24 cellular contexts compared by ENCODE assay signal in the genomic region with DNA sequence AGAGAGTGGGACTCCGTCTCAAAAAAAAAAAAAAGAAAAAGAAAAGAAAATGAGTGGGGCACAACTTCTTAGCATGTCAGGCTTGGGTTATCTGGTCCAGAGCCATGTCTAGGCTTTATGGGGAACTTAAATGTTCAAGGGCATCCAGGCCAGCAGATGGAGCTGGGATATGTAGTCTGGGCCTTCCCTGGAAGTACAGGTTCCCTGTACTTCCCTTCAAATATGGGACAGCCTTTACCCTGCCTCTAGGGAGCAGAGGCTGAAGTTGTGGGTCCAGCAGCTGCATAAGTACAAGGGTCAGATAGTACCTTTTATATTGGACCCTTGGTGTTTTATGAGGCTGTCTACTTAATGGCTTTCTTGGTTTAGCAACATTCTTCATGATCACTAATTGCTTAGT. TPM values are rescaled to one million over a fixed set of nuclear protein-coding genes. Genes with fewer than 3 reads are reported as not detected.
A peak's percentile ranks its signal among the peaks of the same experiment; 100 is the strongest.
DNase-seq lines count a peak whose midpoint lies in the region; ATAC-seq and TF ChIP-seq lines count a peak whose summit lies in the region.
"Had no signal": no experiment of that assay in that cellular context is flagged by ENCODE, and none has a peak within 500 bp of the region (broad histone marks: within the 10 kb centered on the region; RNA-seq: fewer than 3 reads in every experiment).

No MANE protein-coding gene starts in this region.

- TF ChIP-seq CTCF in BE2C (IDR thresholded peaks at IDR 0.05; ENCODE audit: low read depth, low read length), result peak; percentile 18; the same call in 1 of the 2 replicates
- TF ChIP-seq CTCF in Panc1 (IDR thresholded peaks at IDR 0.05), result peak; percentile 40
- peak; percentile 37 for TF ChIP-seq CTCF in foreskin keratinocyte (conservative IDR thresholded peaks at IDR 0.05)
- TF ChIP-seq CTCF in gastrocnemius medialis (IDR thresholded peaks at IDR 0.05 in 4 of 5, conservative IDR thresholded peaks at IDR 0.05 in 1 of 5), result no peak

- peaks cover 89% of the 10 kb centered on the region for H3K36me3 ChIP-seq in BE2C
- H3K36me3 ChIP-seq in Panc1 (ENCODE audit: control insufficient read depth, insufficient read depth, low read length), result peaks cover 58% of the 10 kb centered on the region
- H3K36me3 ChIP-seq in gastrocnemius medialis, result peaks cover 0 to 89% of the 10 kb centered on the region in 2 donors

- no peaks in the 10 kb centered on the region for H3K9me3 ChIP-seq in BE2C
- H3K9me3 ChIP-seq in Panc1 (ENCODE audit: control insufficient read depth, insufficient read depth, low read depth, low read length), result no peaks in the 10 kb centered on the region
- no peaks in the 10 kb centered on the region for H3K9me3 ChIP-seq in gastrocnemius medialis
- H3K9me3 ChIP-seq: esophagus squamous epithelium, thoracic aorta had no signal

- H3K4me3 ChIP-seq in BE2C (ENCODE audit: low read depth, low read length), result no peak overlapping the region
- no peak overlapping the region for H3K4me3 ChIP-seq in Panc1 (ENCODE audit: low read depth in 2 of 2, low read length in 2 of 2)
- H3K4me3 ChIP-seq in gastrocnemius medialis, result no peak overlapping the region
- H3K4me3 ChIP-seq: cardiac muscle cell, coronary artery, esophagus squamous epithelium, GM23338, thoracic aorta had no signal

- POLR2A ChIA-PET in Panc1 (lab: Charles Lee), result interaction anchor here (0.7 kb wide), 1 partner anchor 11 kb away, joined by 3 read pairs; no protein-coding TSS in a partner anchor

- H3K4me1 ChIP-seq in BE2C, result no peaks in the 10 kb centered on the region
- H3K4me1 ChIP-seq in Panc1 (ENCODE audit: control insufficient read depth, insufficient read depth, low read length), result peaks cover 14% of the 10 kb centered on the region
- H3K4me1 ChIP-seq in foreskin keratinocyte, result peaks cover 26% of the 10 kb centered on the region
- no peaks in the 10 kb centered on the region for H3K4me1 ChIP-seq in gastrocnemius medialis

- H3K27me3 ChIP-seq in BE2C (no peaks in the 10 kb centered on the region), Panc1 (ENCODE audit: control insufficient read depth, insufficient read depth, low read length) (no peaks in the 10 kb centered on the region), foreskin keratinocyte (no peaks in the 10 kb centered on the region), gastrocnemius medialis (no peaks in the 10 kb centered on the region)
- H3K27me3 ChIP-seq: cardiac muscle cell, esophagus squamous epithelium had no signal

- intact Hi-C loops in Panc1 (cut with micrococcal nuclease; ENCODE audit: unreplicated experiment) (loop anchor here (10.0 kb wide), 1 partner anchor 75 kb away; a partner anchor contains a TSS), gastrocnemius medialis (cut with DNase I; ENCODE audit: low total_unique reads) (no loop called here)

- ATAC-seq in Panc1, result peak; percentile 71
- no peak for ATAC-seq in foreskin keratinocyte
- ATAC-seq in GM19452 (IDR thresholded peaks at IDR 0.05; ENCODE audit: unreplicated experiment), result no peak
- ATAC-seq in gastrocnemius medialis, result no peak
- ATAC-seq: effector memory CD8-positive, alpha-beta T cell; GM23338; natural killer cell treated with Interleukin-12 subunit alpha and Interleukin-12 subunit beta and Interleukin-15 and Interleukin-18, amount 100 ng/mL, for 72 hours; Right ventricle myocardium inferior; stimulated activated naive B cell treated with anti-CD40 and anti-IgM and Interleukin-4, amounts not matched to agents 10 μg/mL and 1 μg/mL and 100 μg/mL, for 72 hours had no signal

- H3K27ac ChIP-seq in Panc1 (ENCODE audit: low read length) (0 out of 2 replicates have a peak overlapping the region, but pooled peaks have one; percentile 60), foreskin keratinocyte (no peak overlapping the region), gastrocnemius medialis (no peak overlapping the region)
- H3K27ac ChIP-seq: cardiac muscle cell, coronary artery, thoracic aorta had no signal

- BruUV-seq in Panc1 (replicated peaks; lab: Mats Ljungman, UMichigan), result no TSS peak

- DNase-seq in BE2C (no peak), EH (ENCODE audit: low read depth) (peak; percentile 20), Panc1 (ENCODE audit: low read depth, low spot score) (no peak), foreskin keratinocyte (peak in 1 of 2 donors; percentile 4), AG20443 (ENCODE audit: low spot score) (no peak), gastrocnemius medialis (no peak)
- DNase-seq: AML-193; anterior cingulate cortex; DMS79 treated with DMSO at 0.1 percent for 48 hours; effector memory CD8-positive, alpha-beta T cell; esophagus squamous epithelium; islet precursor cell; NCI-H1092; NCI-H1930; NCI-H2227 treated with DMSO at 0.1 percent for 48 hours; retina; stimulated activated naive B cell treated with anti-CD40 and anti-IgM and Interleukin-4, amounts not matched to agents 10 μg/mL and 1 μg/mL and 100 μg/mL, for 72 hours had no signal

- TF ChIP-seq POLR2A in gastrocnemius medialis (IDR thresholded peaks at IDR 0.05), result no peak

- CTCF ChIA-PET in Panc1 (lab: Charles Lee), result interaction anchor here (0.6 kb wide), 1 partner anchor 53 kb away, joined by 6 read pairs; no protein-coding TSS in a partner anchor

- in situ Hi-C loops in Panc1 (cut with HindIII; ENCODE audit: low pct_unique_long_range_greater_than_20kb, low sequenced_read_pairs), result no loop called here
- in situ Hi-C loops in gastrocnemius medialis (cut with MboI; ENCODE audit: low sequenced_read_pairs in 4 of 4), result no loop called here

RNA-seq across cellular contexts. Expression of a gene that starts 42.1 kb away (rescaled TPM):
- polyA plus RNA-seq in BE2C (2012; ENCODE audit: insufficient read depth, insufficient read length, low read depth), result 71.4 TPM
- 86.6 TPM for total RNA-seq in Panc1 (2021; ENCODE audit: unreplicated experiment)
- 51.7 TPM for polyA plus RNA-seq in Panc1 (2012; ENCODE audit: insufficient read length)
- total RNA-seq in foreskin keratinocyte, result 42.7 and 48.8 TPM in 2 replicates
- 19.6 and 20.7 TPM in 2 replicates for polyA plus RNA-seq in foreskin keratinocyte
- total RNA-seq in gastrocnemius medialis, result 10 to 100 TPM; 14.0 to 20.7 (median 14.7) TPM

RNA-seq across cellular contexts. Expression of a gene that starts 46.9 kb away (rescaled TPM):
- 156 TPM for polyA plus RNA-seq in BE2C (2012; ENCODE audit: insufficient read depth, insufficient read length, low read depth)
- 113 TPM for total RNA-seq in Panc1 (2021; ENCODE audit: unreplicated experiment)
- 100 TPM for polyA plus RNA-seq in Panc1 (2012; ENCODE audit: insufficient read length)
- 12.5 and 15.3 TPM in 2 replicates for total RNA-seq in foreskin keratinocyte
- 12.1 and 12.7 TPM in 2 replicates for polyA plus RNA-seq in foreskin keratinocyte
- total RNA-seq in gastrocnemius medialis, result 1 to 10 TPM; 4.1 to 7.0 (median 6.7) TPM

RNA-seq across cellular contexts. Expression of a gene that starts 58.9 kb away (rescaled TPM):
- polyA plus RNA-seq in BE2C (2012; ENCODE audit: insufficient read depth, insufficient read length, low read depth), result 7.5 TPM
- total RNA-seq in Panc1 (2021; ENCODE audit: unreplicated experiment), result 0.72 TPM
- 1.8 TPM for polyA plus RNA-seq in Panc1 (2012; ENCODE audit: insufficient read length)
- total RNA-seq in foreskin keratinocyte, result 0.04 and 0.27 TPM in 2 replicates
- polyA plus RNA-seq in foreskin keratinocyte, result 0.03 TPM in 1 of 2 replicates, not detected in the other
- under 1 TPM in 3 of 4 donors, not detected in 1; 0.07 to 0.27 (median 0.20) TPM for total RNA-seq in gastrocnemius medialis
- total RNA-seq: GM23338, thoracic aorta had no signal
- polyA plus RNA-seq: GM23338 had no signal

Comparison
In these comparisons a context has a peak if more than half of its experiments do, and no peak if none do; other contexts are left out.
1. CTCF ChIP-seq: peak in BE2C (single experiment), Panc1 (single experiment) and foreskin keratinocyte (single experiment); none in gastrocnemius medialis (0 of 5).